Comparison of ENCODE assay signal across 8 cellular contexts in genomic region chr19:3035542-3036118, GRCh38. TPM values are rescaled to one million over a fixed set of nuclear protein-coding genes. Genes with fewer than 3 reads are reported as not detected.
A peak's percentile ranks its signal among the peaks of the same experiment; 100 is the strongest.
DNase-seq lines count a peak whose midpoint lies in the region; ATAC-seq and TF ChIP-seq lines count a peak whose summit lies in the region.

No MANE protein-coding gene starts in this region.

- peak overlapping the region; percentile 42 to 67 (median 62) for H3K4me3 ChIP-seq in Peyer's patch
- H3K4me3 ChIP-seq in esophagus squamous epithelium, result peak overlapping the region; percentile 36 to 77 (median 46)
- H3K4me3 ChIP-seq in muscle layer of duodenum (ENCODE audit: low read depth in 1 of 2, low read length in 2 of 2), result peak overlapping the region; percentile 84 to 86

- 0 to 1% methylated on average over 15 to 20 of the region's 29 CpGs for WGBS in esophagus squamous epithelium, 2 donors

- H3K36me3 ChIP-seq in KOPT-K1 (ENCODE audit: insufficient read depth, low read length), result no peaks in the 10 kb centered on the region
- no peaks in the 10 kb centered on the region for H3K36me3 ChIP-seq in Peyer's patch
- H3K36me3 ChIP-seq in esophagus squamous epithelium, result no peaks in the 10 kb centered on the region
- no peaks in the 10 kb centered on the region for H3K36me3 ChIP-seq in muscle layer of duodenum (ENCODE audit: control insufficient read depth in 1 of 2, insufficient read depth in 2 of 2, low read length in 2 of 2)

- no peaks in the 10 kb centered on the region for H3K9me3 ChIP-seq in KOPT-K1 (ENCODE audit: insufficient read depth, low read length, poor library complexity, severe bottlenecking)
- H3K9me3 ChIP-seq in Peyer's patch, result no peaks in the 10 kb centered on the region
- no peaks in the 10 kb centered on the region for H3K9me3 ChIP-seq in esophagus squamous epithelium
- no peaks in the 10 kb centered on the region for H3K9me3 ChIP-seq in muscle layer of duodenum (ENCODE audit: control insufficient read depth in 1 of 2, low read length in 2 of 2)

- intact Hi-C loops in esophagus squamous epithelium (cut with DNase I), result no loop called here

- DNase-seq in DMS53 treated with DMSO at 0.1 percent for 48 hours (lab: John Stamatoyannopoulos, UW; ENCODE audit: unreplicated experiment), result peak; percentile 90
- peak; percentile 92 to 98 (median 95) for DNase-seq in Peyer's patch
- DNase-seq in activated T-helper 1 cell treated with Interleukin-2 at 50 U/mL for 16 hours (ENCODE audit: low read depth), result peak; percentile 86
- DNase-seq in esophagus squamous epithelium (lab: John Stamatoyannopoulos, UW), result peak; percentile 89
- DNase-seq in stimulated activated CD8-positive, alpha-beta memory T cell treated with anti-CD3 and anti-CD28 coated beads, Interleukin-7, amount 100 ng/mL, for 24 hours (ENCODE audit: low read depth), result peak; percentile 87

- H3K4me1 ChIP-seq in Peyer's patch (peaks cover 0 to 19% (median 6%) of the 10 kb centered on the region in 4 donors), esophagus squamous epithelium (peaks cover 15 to 37% (median 18%) of the 10 kb centered on the region in 3 donors), muscle layer of duodenum (ENCODE audit: control insufficient read depth in 1 of 2, insufficient read depth in 2 of 2, low read length in 2 of 2) (peaks cover 6 to 18% of the 10 kb centered on the region in 2 donors)

- TF ChIP-seq POLR2A in Peyer's patch (IDR thresholded peaks at IDR 0.05) (peak in 1 of 2 donors; percentile 6), esophagus squamous epithelium (IDR thresholded peaks at IDR 0.05) (peak in 2 of 4 donors; percentile 42 to 46)

- peak overlapping the region; percentile 52 for H3K27ac ChIP-seq in KOPT-K1 (ENCODE audit: low read depth, low read length, poor library complexity, severe bottlenecking)
- peak overlapping the region; percentile 77 to 94 (median 87) for H3K27ac ChIP-seq in Peyer's patch
- peak overlapping the region; percentile 89 to 98 (median 94) for H3K27ac ChIP-seq in esophagus squamous epithelium
- H3K27ac ChIP-seq in muscle layer of duodenum (ENCODE audit: low read length), result peak overlapping the region; percentile 88

- peak; percentile 86 for ATAC-seq in GM21786 (IDR thresholded peaks at IDR 0.05; ENCODE audit: unreplicated experiment)

- no peaks in the 10 kb centered on the region for H3K27me3 ChIP-seq in Peyer's patch
- H3K27me3 ChIP-seq in esophagus squamous epithelium, result no peaks in the 10 kb centered on the region
- no peaks in the 10 kb centered on the region for H3K27me3 ChIP-seq in muscle layer of duodenum (ENCODE audit: low read depth, low read length)

- peak in 1 of 6 experiments; percentile 6 for TF ChIP-seq CTCF in Peyer's patch (IDR thresholded peaks at IDR 0.05)
- TF ChIP-seq CTCF in esophagus squamous epithelium (IDR thresholded peaks at IDR 0.05), result peak in 1 of 6 experiments; percentile 16

RNA-seq across cellular contexts. Expression of gene TLE2, which starts 6.5 kb away (rescaled TPM):
- total RNA-seq in Peyer's patch, result 10 to 100 TPM in 3 of 4 donors, 1 to 10 TPM in 1; 4.6 to 45.2 (median 29.2) TPM
- total RNA-seq in esophagus squamous epithelium, result 10 to 100 TPM in 1 of 4 donors, 1 to 10 TPM in 3; 5.4 to 22.7 (median 7.6) TPM

RNA-seq across cellular contexts. Expression of gene TLE5, which starts 26.7 kb away (rescaled TPM):
- total RNA-seq in Peyer's patch, result 100 to 1,000 TPM; 134 to 366 (median 289) TPM
- total RNA-seq in esophagus squamous epithelium, result 100 to 1,000 TPM; 141 to 433 (median 298) TPM

RNA-seq across cellular contexts. Expression of gene TLE6, which starts 58.3 kb away (rescaled TPM):
- total RNA-seq in Peyer's patch, result 1 to 10 TPM in 2 of 4 donors, not detected in 2; 1.9 to 2.5 TPM
- total RNA-seq in esophagus squamous epithelium, result 1 to 10 TPM in 2 of 4 donors, under 1 TPM in 1, not detected in 1; 0.59 to 3.3 (median 1.9) TPM

RNA-seq across cellular contexts. Expression of gene GNA11, which starts 58.5 kb away (rescaled TPM):
- 100 to 1,000 TPM; 120 to 557 (median 456) TPM for total RNA-seq in Peyer's patch
- total RNA-seq in esophagus squamous epithelium, result 10 to 100 TPM; 21.2 to 39.7 (median 34.0) TPM

Comparison
In these comparisons a context has a peak if more than half of its experiments do, and no peak if none do; other contexts are left out.
1. Peak in every context shown above with its lines: DNase-seq, ATAC-seq, H3K4me3 ChIP-seq and H3K27ac ChIP-seq.